1 cellular context compared by ENCODE assay signal in the genomic region with DNA sequence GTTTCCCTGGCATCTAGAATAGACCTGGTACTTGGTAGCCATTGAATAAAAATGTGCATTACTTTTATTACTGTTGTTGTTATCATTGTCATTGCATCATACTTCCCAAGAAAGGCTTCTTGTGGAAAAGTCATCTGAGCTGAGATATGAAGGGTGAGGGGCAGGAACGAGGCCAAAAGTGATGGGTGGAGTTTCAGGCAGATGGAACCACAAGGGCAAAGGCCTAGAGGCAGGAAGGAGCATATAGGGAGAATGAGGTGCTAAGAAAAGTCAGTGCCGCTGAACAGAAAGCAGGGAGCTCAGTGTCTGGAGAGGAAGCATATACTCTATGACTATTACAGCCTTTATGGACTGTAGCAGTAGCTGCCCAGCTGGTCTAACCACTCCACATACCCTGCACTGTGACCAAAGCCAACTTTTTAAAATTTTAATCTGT.
TF ChIP-seq lines count a peak whose summit lies in the region.

No MANE protein-coding gene starts in this region.

TF ChIP-seq in GM23338, 12 proteins besides CTCF, POLR2A, EP300 and RAD21 (continued from another document):
- TF ChIP-seq REST (IDR thresholded peaks at IDR 0.05; ENCODE audit: unreplicated experiment) = no peak
- TF ChIP-seq EZH2 (IDR thresholded peaks at IDR 0.05; ENCODE audit: low read depth, unreplicated experiment) = no peak
- no peak for TF ChIP-seq NANOG (IDR thresholded peaks at IDR 0.05; ENCODE audit: borderline replicate concordance)
- no peak for TF ChIP-seq ZNF462 (CRISPR knock-in tag; IDR thresholded peaks at IDR 0.05)
- no peak for TF ChIP-seq ETS1 (IDR thresholded peaks at IDR 0.05)
- TF ChIP-seq EZH2phosphoT487 (IDR thresholded peaks at IDR 0.05; ENCODE audit: unreplicated experiment) = no peak
- no peak for TF ChIP-seq ZNF331 (CRISPR knock-in tag; IDR thresholded peaks at IDR 0.05; ENCODE audit: low read depth)
- no peak for TF ChIP-seq STAT1 (IDR thresholded peaks at IDR 0.05; ENCODE audit: unreplicated experiment)
- no peak for TF ChIP-seq ZNF114 (CRISPR knock-in tag; IDR thresholded peaks at IDR 0.05)
